Comparison of ENCODE assay signal across 8 cellular contexts in genomic region chr11:8219257-8220021, GRCh38. TPM values are rescaled to one million over a fixed set of nuclear protein-coding genes. Genes with fewer than 3 reads are reported as not detected.
A peak's percentile ranks its signal among the peaks of the same experiment; 100 is the strongest.
DNase-seq lines count a peak whose midpoint lies in the region; ATAC-seq, FAIRE-seq and TF ChIP-seq lines count a peak whose summit lies in the region.

No MANE protein-coding gene starts in this region.

- no peaks in the 10 kb centered on the region for H3K9me3 ChIP-seq in kidney (ENCODE audit: control insufficient read depth in 1 of 2, low read length in 2 of 2)
- H3K9me3 ChIP-seq in upper lobe of left lung, result no peaks in the 10 kb centered on the region

- H3K36me3 ChIP-seq in kidney (ENCODE audit: control insufficient read depth in 1 of 2, insufficient read depth in 2 of 2, low read length in 2 of 2), result no peaks in the 10 kb centered on the region
- H3K36me3 ChIP-seq in upper lobe of left lung, result no peaks in the 10 kb centered on the region

- TF ChIP-seq CTCF in GM20000 (IDR thresholded peaks at IDR 0.05; ENCODE audit: extremely low read depth, missing control alignments) (peak; percentile 79), kidney (IDR thresholded peaks at IDR 0.05; ENCODE audit: borderline replicate concordance, extremely low read depth, insufficient read depth) (peak; percentile 45), upper lobe of left lung (IDR thresholded peaks at IDR 0.05) (peak in 4 of 6 experiments; percentile 40 to 49 (median 46))

- TF ChIP-seq POLR2A in upper lobe of left lung (IDR thresholded peaks at IDR 0.05), result no peak

- no peak overlapping the region for H3K4me3 ChIP-seq in kidney (ENCODE audit: low read length in 2 of 2)
- H3K4me3 ChIP-seq in upper lobe of left lung, result no peak overlapping the region

- H3K27ac ChIP-seq in kidney (ENCODE audit: low read depth in 2 of 2, low read length in 2 of 2) (no peak overlapping the region), upper lobe of left lung (no peak overlapping the region)

- TF ChIP-seq EP300 in upper lobe of left lung (IDR thresholded peaks at IDR 0.05), result no peak

- FAIRE-seq in kidney (lab: Jason Lieb, UNC), result no peak

- peak; percentile 32 to 38 for ATAC-seq in upper lobe of left lung (ENCODE audit: low FRiP score in 2 of 2)
- ATAC-seq in HG02571 (IDR thresholded peaks at IDR 0.05; ENCODE audit: unreplicated experiment), result no peak

- intact Hi-C loops in kidney (cut with DNase I), result loop anchor here (5.0 kb wide), 1 partner anchor 348 kb away; no protein-coding TSS in a partner anchor

- peak; percentile 23 to 60 for DNase-seq in NCI-H446 (lab: John Stamatoyannopoulos, UW)
- DNase-seq in NCI-H446 treated with DMSO at 0.1 percent for 48 hours (lab: John Stamatoyannopoulos, UW), result no peak
- DNase-seq in GM20000 (ENCODE audit: low spot score), result peak; percentile 66
- peak; percentile 49 for DNase-seq in NCI-H1694 (lab: John Stamatoyannopoulos, UW)
- peak; percentile 54 for DNase-seq in amniotic epithelial cell (ENCODE audit: low read depth)
- peak; percentile 60 for DNase-seq in kidney
- DNase-seq in upper lobe of left lung, result peak in 1 of 2 donors; percentile 35

- no peaks in the 10 kb centered on the region for H3K4me1 ChIP-seq in kidney (ENCODE audit: control insufficient read depth in 1 of 2, insufficient read depth in 1 of 2, low read depth in 1 of 2, low read length in 2 of 2)
- H3K4me1 ChIP-seq in upper lobe of left lung, result no peaks in the 10 kb centered on the region

- WGBS in upper lobe of left lung, 2 donors, result 74 to 79% methylated on average over 13 to 15 of the region's 16 CpGs

- H3K27me3 ChIP-seq in upper lobe of left lung, result no peaks in the 10 kb centered on the region

- no peak overlapping the region for H3K9ac ChIP-seq in kidney (ENCODE audit: low read length in 2 of 2)

RNA-seq across cellular contexts. Expression of gene LMO1, which starts 44.2 kb away (rescaled TPM):
- total RNA-seq in kidney (not detected), upper lobe of left lung (1 to 10 TPM in 1 of 6 donors, under 1 TPM in 1, not detected in 4; 0.79 to 2.1 TPM)
- 0.95 TPM for polyA plus RNA-seq in kidney (ENCODE audit: insufficient read depth, low read depth, low replicate concordance)

RNA-seq across cellular contexts. Expression of gene RIC3, which starts 50.6 kb away (rescaled TPM):
- total RNA-seq in kidney (30.7 TPM), upper lobe of left lung (10 to 100 TPM in 5 of 6 donors, 1 to 10 TPM in 1; 8.2 to 44.0 (median 12.2) TPM)
- polyA plus RNA-seq in kidney (ENCODE audit: insufficient read depth, low read depth, low replicate concordance), result 10.5 TPM
